8 cellular contexts compared by ENCODE assay signal in genomic region chr12:32755051-32755653, GRCh38. TPM values are rescaled to one million over a fixed set of nuclear protein-coding genes. Genes with fewer than 3 reads are reported as not detected.
DNase-seq lines count a peak whose midpoint lies in the region; ATAC-seq and TF ChIP-seq lines count a peak whose summit lies in the region.

No MANE protein-coding gene starts in this region.

- peak overlapping the region; percentile 97 for H2AFZ ChIP-seq in ACC112 (ENCODE audit: low read length, unreplicated experiment)

- H3K27me3 Mint-ChIP-seq in chondrocyte (ENCODE audit: low read depth) = peaks cover 3% of the 10 kb centered on the region

- peaks cover 23% of the 10 kb centered on the region for H3K4me1 ChIP-seq in ACC112 (ENCODE audit: control insufficient read depth, insufficient read depth, low read length, unreplicated experiment)

- no peaks in the 10 kb centered on the region for H3K27me3 ChIP-seq in ACC112 (ENCODE audit: insufficient read depth, low read length)
- no peaks in the 10 kb centered on the region for H3K27me3 ChIP-seq in layer of hippocampus (ENCODE audit: control insufficient read depth, insufficient read depth, low read length)

- H3K79me2 ChIP-seq in ACC112 (ENCODE audit: control insufficient read depth, insufficient read depth, low read length, unreplicated experiment) = peaks cover 33% of the 10 kb centered on the region

- H3K9me3 Mint-ChIP-seq in chondrocyte (ENCODE audit: low read depth) = no peaks in the 10 kb centered on the region

- H3K4me1 Mint-ChIP-seq in chondrocyte (ENCODE audit: low read depth) = peaks cover 26% of the 10 kb centered on the region

- peak overlapping the region; percentile 92 for H3K4me3 ChIP-seq in ACC112 (ENCODE audit: low read depth, low read length)

- H3K27ac ChIP-seq in ACC112 (ENCODE audit: low read depth, low read length) = peak overlapping the region; percentile 83
- H3K27ac ChIP-seq in layer of hippocampus (ENCODE audit: low read depth, low read length) = peak overlapping the region; percentile 93

- peak; percentile 86 for TF ChIP-seq CTCF in chondrocyte (IDR thresholded peaks at IDR 0.05)

- peak overlapping the region; percentile 89 for H3K4me3 Mint-ChIP-seq in chondrocyte (ENCODE audit: unreplicated experiment)

- peaks cover 21% of the 10 kb centered on the region for H3K36me3 ChIP-seq in ACC112 (ENCODE audit: insufficient read depth, low read length)

- ATAC-seq in GM18519 (IDR thresholded peaks at IDR 0.05; ENCODE audit: low FRiP score, unreplicated experiment) = peak; percentile 60
- peak; percentile 70 for ATAC-seq in HG03066 (IDR thresholded peaks at IDR 0.05; ENCODE audit: low read depth, unreplicated experiment)
- ATAC-seq in activated CD4-positive, CD25-positive, alpha-beta regulatory T cell treated with anti-CD3 and anti-CD28 coated beads, Interleukin-2, amount 50 U/mL, for 24 hours = peak; percentile 61 to 71

- H3K27ac Mint-ChIP-seq in chondrocyte (ENCODE audit: unreplicated experiment) = peak overlapping the region; percentile 86

- H3K36me3 Mint-ChIP-seq in chondrocyte (ENCODE audit: low read depth) = peaks cover 10% of the 10 kb centered on the region

- DNase-seq in NCI-H2171 treated with DMSO at 0.1 percent for 48 hours (lab: John Stamatoyannopoulos, UW) = peak; percentile 66
- DNase-seq in chondrocyte (ENCODE audit: low spot score) = no peak
- DNase-seq in stimulated activated CD4-positive, alpha-beta T cell treated with anti-CD3 and anti-CD28 coated beads, Interleukin-1b, Interleukin-23, amount 100 ng/mL, for 48 hours = peak; percentile 69

RNA-seq across cellular contexts. Expression of gene YARS2, which starts 0.5 kb away (rescaled TPM):
- 16.0 to 19.1 TPM (median 18.6 TPM) in 3 replicates for total RNA-seq in chondrocyte
